Comparison of ENCODE assay signal across 11 cellular contexts in the genomic region with DNA sequence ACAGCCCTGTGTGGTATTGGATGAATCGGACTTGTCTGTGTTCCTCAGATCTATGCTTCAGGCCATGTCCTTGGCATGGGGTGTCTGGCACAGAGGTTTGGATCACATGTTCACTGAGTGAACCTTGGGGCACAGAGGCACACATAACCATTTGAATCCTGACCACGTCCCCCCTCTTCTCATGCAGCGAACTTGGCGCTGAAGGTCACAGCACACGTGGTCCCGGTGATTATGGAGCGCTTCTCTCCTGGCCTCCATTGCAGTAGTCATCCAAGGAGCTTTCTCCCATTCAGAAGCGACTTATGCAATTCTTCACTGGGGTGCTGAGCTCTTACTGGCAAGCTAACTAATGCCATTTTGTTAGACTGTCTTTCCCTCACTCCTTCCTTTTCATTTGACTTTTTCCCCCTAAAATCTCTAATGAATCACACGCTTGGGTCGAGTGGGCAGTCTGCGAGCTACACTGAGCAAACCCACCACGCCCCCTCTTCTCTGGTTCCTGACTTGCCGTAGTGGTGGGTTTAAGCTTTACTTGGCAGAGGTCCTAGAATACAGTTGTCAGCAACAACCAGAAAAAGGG. TPM values are rescaled to one million over a fixed set of nuclear protein-coding genes. Genes with fewer than 3 reads are reported as not detected.
DNase-seq lines count a peak whose midpoint lies in the region; ATAC-seq, FAIRE-seq and TF ChIP-seq lines count a peak whose summit lies in the region.
"Had no signal": no experiment of that assay in that cellular context is flagged by ENCODE, and none has a peak within 500 bp of the region (broad histone marks: within the 10 kb centered on the region; RNA-seq: fewer than 3 reads in every experiment).

No MANE protein-coding gene starts in this region.

- H3K27me3 ChIP-seq in skeletal muscle satellite cell (ENCODE audit: control insufficient read depth, insufficient read depth, low read length), result peaks cover 31% of the 10 kb centered on the region

- H3K4me3 ChIP-seq in skeletal muscle satellite cell (ENCODE audit: low read length), result peak overlapping the region; percentile 15
- H3K4me3 ChIP-seq in kidney (ENCODE audit: low read length in 2 of 2), result no peak overlapping the region

- no peak for FAIRE-seq in kidney (lab: Jason Lieb, UNC)

- no peak for TF ChIP-seq CTCF in kidney (IDR thresholded peaks at IDR 0.05; ENCODE audit: borderline replicate concordance, extremely low read depth, insufficient read depth)

- no peaks in the 10 kb centered on the region for H3K36me3 ChIP-seq in skeletal muscle satellite cell (ENCODE audit: insufficient read depth, low read length)
- H3K36me3 ChIP-seq in kidney (ENCODE audit: control insufficient read depth in 1 of 2, insufficient read depth in 2 of 2, low read length in 2 of 2), result no peaks in the 10 kb centered on the region

- DNase-seq in NCI-H2171 treated with DMSO at 0.1 percent for 48 hours (lab: John Stamatoyannopoulos, UW) (peak; percentile 27), NCI-H2171 (lab: John Stamatoyannopoulos, UW) (no peak), SK-N-DZ (ENCODE audit: low spot score) (peak; percentile 44), foreskin melanocyte (peak; percentile 66), KG1 (lab: John Stamatoyannopoulos, UW) (no peak), kidney (no peak)
- DNase-seq: activated CD4-positive, alpha-beta T cell treated with anti-CD3 and anti-CD28 coated beads, Interleukin-2, amount 50 U/mL, for 1 hour; effector memory CD8-positive, alpha-beta T cell had no signal

- H3K9me3 ChIP-seq in skeletal muscle satellite cell (replicated peaks; ENCODE audit: low read length), result no peaks in the 10 kb centered on the region
- H3K9me3 ChIP-seq in kidney (ENCODE audit: control insufficient read depth in 1 of 2, low read length in 2 of 2), result no peaks in the 10 kb centered on the region

- H3K4me2 ChIP-seq in skeletal muscle satellite cell (ENCODE audit: low read length), result peak overlapping the region; percentile 51

- H3K4me1 ChIP-seq in skeletal muscle satellite cell (ENCODE audit: control insufficient read depth, insufficient read depth, low read length) (peaks cover 16% of the 10 kb centered on the region), kidney (ENCODE audit: control insufficient read depth in 1 of 2, insufficient read depth in 1 of 2, low read depth in 1 of 2, low read length in 2 of 2) (no peaks in the 10 kb centered on the region)

- intact Hi-C loops in kidney (cut with DNase I), result no loop called here

- no peak overlapping the region for H3K9ac ChIP-seq in skeletal muscle satellite cell (ENCODE audit: low read depth, low read length)
- no peak overlapping the region for H3K9ac ChIP-seq in kidney (ENCODE audit: low read length in 2 of 2)

- no peak overlapping the region for H3K27ac ChIP-seq in kidney (ENCODE audit: low read depth in 2 of 2, low read length in 2 of 2)

- no peak for ATAC-seq in GM19397 (IDR thresholded peaks at IDR 0.05; ENCODE audit: unreplicated experiment)
- ATAC-seq: effector memory CD8-positive, alpha-beta T cell had no signal

RNA-seq across cellular contexts. Expression of gene KCNG2, which starts 59.4 kb away (rescaled TPM):
- not detected in 2 replicates for polyA plus RNA-seq in SK-N-DZ (2014; cell fraction: cytosol; rRNA removed)
- polyA plus RNA-seq in SK-N-DZ (2014; cell fraction: nucleus; rRNA removed), result not detected in 2 replicates
- not detected in 2 replicates for total RNA-seq in skeletal muscle satellite cell (2012; rRNA removed)
- 0.76 TPM for total RNA-seq in kidney
- not detected for polyA plus RNA-seq in kidney (ENCODE audit: insufficient read depth, low read depth, low replicate concordance)
- polyA plus RNA-seq: BJ had no signal

Comparison
In these comparisons a context has a peak if more than half of its experiments do, and no peak if none do; other contexts are left out.
1. DNase-seq: peak in NCI-H2171 treated with DMSO at 0.1 percent for 48 hours (single experiment), SK-N-DZ (single experiment) and foreskin melanocyte (single experiment); none in NCI-H2171 (single experiment), KG1 (single experiment) and kidney (single experiment).